ENCODE assay signal across 1 cellular context in the genomic region with DNA sequence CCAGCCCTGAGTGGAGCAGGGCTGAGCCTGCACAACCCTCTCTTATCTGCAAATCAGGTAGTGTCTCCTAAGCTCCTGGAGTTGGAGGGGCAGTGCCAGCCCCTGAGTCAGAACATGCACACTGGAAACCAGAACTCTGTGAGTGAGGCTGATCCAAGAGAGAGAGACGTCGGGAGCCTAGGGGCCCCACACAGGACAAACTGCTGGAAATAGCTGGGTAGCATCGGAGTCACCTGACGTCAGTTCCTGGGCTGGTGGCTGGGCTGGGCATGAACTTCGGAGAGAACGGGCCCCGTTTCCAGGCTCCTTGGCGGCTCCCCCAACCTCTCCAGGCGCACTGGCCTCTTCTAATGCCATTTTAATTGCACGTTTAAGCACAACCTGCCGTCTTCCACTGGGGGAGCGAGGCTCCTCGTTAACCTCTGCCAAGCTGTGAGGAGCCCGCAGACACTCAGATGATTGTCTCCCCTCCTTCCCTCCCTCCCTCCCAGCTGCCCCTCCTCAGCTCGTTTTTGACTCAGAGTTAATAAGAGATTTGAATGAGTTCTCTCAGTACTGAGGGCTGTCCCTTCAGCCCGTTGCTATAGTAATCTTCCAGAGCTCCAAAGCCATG.
TF ChIP-seq lines count a peak whose summit lies in the region.

No MANE protein-coding gene starts in this region.

TF ChIP-seq in neural cell, 6 proteins besides CTCF, POLR2A, EP300 and RAD21 (continued from another document):
- TF ChIP-seq, protein P1, sequence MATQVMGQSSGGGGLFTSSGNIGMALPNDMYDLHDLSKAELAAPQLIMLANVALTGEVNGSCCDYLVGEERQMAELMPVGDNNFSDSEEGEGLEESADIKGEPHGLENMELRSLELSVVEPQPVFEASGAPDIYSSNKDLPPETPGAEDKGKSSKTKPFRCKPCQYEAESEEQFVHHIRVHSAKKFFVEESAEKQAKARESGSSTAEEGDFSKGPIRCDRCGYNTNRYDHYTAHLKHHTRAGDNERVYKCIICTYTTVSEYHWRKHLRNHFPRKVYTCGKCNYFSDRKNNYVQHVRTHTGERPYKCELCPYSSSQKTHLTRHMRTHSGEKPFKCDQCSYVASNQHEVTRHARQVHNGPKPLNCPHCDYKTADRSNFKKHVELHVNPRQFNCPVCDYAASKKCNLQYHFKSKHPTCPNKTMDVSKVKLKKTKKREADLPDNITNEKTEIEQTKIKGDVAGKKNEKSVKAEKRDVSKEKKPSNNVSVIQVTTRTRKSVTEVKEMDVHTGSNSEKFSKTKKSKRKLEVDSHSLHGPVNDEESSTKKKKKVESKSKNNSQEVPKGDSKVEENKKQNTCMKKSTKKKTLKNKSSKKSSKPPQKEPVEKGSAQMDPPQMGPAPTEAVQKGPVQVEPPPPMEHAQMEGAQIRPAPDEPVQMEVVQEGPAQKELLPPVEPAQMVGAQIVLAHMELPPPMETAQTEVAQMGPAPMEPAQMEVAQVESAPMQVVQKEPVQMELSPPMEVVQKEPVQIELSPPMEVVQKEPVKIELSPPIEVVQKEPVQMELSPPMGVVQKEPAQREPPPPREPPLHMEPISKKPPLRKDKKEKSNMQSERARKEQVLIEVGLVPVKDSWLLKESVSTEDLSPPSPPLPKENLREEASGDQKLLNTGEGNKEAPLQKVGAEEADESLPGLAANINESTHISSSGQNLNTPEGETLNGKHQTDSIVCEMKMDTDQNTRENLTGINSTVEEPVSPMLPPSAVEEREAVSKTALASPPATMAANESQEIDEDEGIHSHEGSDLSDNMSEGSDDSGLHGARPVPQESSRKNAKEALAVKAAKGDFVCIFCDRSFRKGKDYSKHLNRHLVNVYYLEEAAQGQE (IDR thresholded peaks at IDR 0.05; ENCODE audit: borderline replicate concordance) = no peak
- TF ChIP-seq MXI1 (conservative IDR thresholded peaks at IDR 0.05; ENCODE audit: poor library complexity, severe bottlenecking) = peak; percentile 28
- TF ChIP-seq SMC3 (conservative IDR thresholded peaks at IDR 0.05; ENCODE audit: poor library complexity) = no peak
